In genomic region chr15:31367730-31368344, GRCh38 we compare ENCODE assay signal across 9 cellular contexts. TPM values are rescaled to one million over a fixed set of nuclear protein-coding genes. Genes with fewer than 3 reads are reported as not detected.
DNase-seq lines count a peak whose midpoint lies in the region; ATAC-seq, FAIRE-seq and TF ChIP-seq lines count a peak whose summit lies in the region.
"Had no signal": no experiment of that assay in that cellular context is flagged by ENCODE, and none has a peak within 500 bp of the region (broad histone marks: within the 10 kb centered on the region; RNA-seq: fewer than 3 reads in every experiment).

No MANE protein-coding gene starts in this region.

- peaks cover 5% of the 10 kb centered on the region for H3K9me3 Mint-ChIP-seq in central memory CD8-positive, alpha-beta T cell
- no peaks in the 10 kb centered on the region for H3K9me3 Mint-ChIP-seq in Calu3 (ENCODE audit: low read depth, unreplicated experiment)

- DNase-seq in GM19239 (ENCODE audit: insufficient read length, low spot score), result peak; percentile 77
- DNase-seq in HL-60 (ENCODE audit: low read depth in 1 of 2, low spot score in 1 of 2), result peak in 1 of 2 experiments; percentile 60
- DNase-seq in central memory CD8-positive, alpha-beta T cell (ENCODE audit: low spot score in 2 of 2), result no peak
- no peak for DNase-seq in SW 1271 (lab: John Stamatoyannopoulos, UW)
- DNase-seq in NCI-H748 treated with DMSO at 0.1 percent for 48 hours (lab: John Stamatoyannopoulos, UW), result no peak
- DNase-seq in Calu3, result no peak
- DNase-seq: NCI-H446 had no signal

- peak; percentile 96 for FAIRE-seq in GM19239 (lab: Jason Lieb, UNC)

- peaks cover 59% of the 10 kb centered on the region for H3K36me3 Mint-ChIP-seq in central memory CD8-positive, alpha-beta T cell (ENCODE audit: insufficient read depth)
- H3K36me3 Mint-ChIP-seq in Calu3 (ENCODE audit: insufficient read depth, unreplicated experiment), result no peaks in the 10 kb centered on the region

- TF ChIP-seq CTCF in HL-60 (IDR thresholded peaks at IDR 0.05; ENCODE audit: insufficient read depth, low read length) (no peak), Calu3 (IDR thresholded peaks at IDR 0.05; ENCODE audit: unreplicated experiment) (no peak)

- BruUV-seq in Calu3 (replicated peaks; lab: Mats Ljungman, UMichigan), result no TSS peak

- H3K4me1 Mint-ChIP-seq in central memory CD8-positive, alpha-beta T cell, result peaks cover 85% of the 10 kb centered on the region
- H3K4me1 Mint-ChIP-seq in Calu3 (ENCODE audit: low read depth, unreplicated experiment), result no peaks in the 10 kb centered on the region

- H3K27me3 Mint-ChIP-seq in central memory CD8-positive, alpha-beta T cell, result no peaks in the 10 kb centered on the region
- H3K27me3 Mint-ChIP-seq in Calu3 (ENCODE audit: unreplicated experiment), result no peaks in the 10 kb centered on the region

- H3K4me1 ChIP-seq in skeletal muscle tissue (ENCODE audit: control insufficient read depth in 3 of 3, insufficient read depth in 3 of 3, low read length in 3 of 3), result peaks cover 56 to 74% (median 67%) of the 10 kb centered on the region in 3 donors

- ATAC-seq in central memory CD8-positive, alpha-beta T cell (replicated peaks; ENCODE audit: extremely low read depth, poor library complexity, severe bottlenecking), result no peak
- ATAC-seq in HG03520 (IDR thresholded peaks at IDR 0.05; ENCODE audit: unreplicated experiment), result no peak

- H3K27me3 ChIP-seq in HL-60 (ENCODE audit: insufficient read depth, poor library complexity, severe bottlenecking) (no peaks in the 10 kb centered on the region), skeletal muscle tissue (ENCODE audit: control insufficient read depth in 3 of 3, insufficient read depth in 3 of 3, low read length in 3 of 3) (no peaks in the 10 kb centered on the region)

- H3K4me3 ChIP-seq in HL-60 (replicated peaks; ENCODE audit: insufficient read depth, low read length) (no peak overlapping the region), skeletal muscle tissue (ENCODE audit: low read length in 3 of 3) (peak overlapping the region; percentile 62 to 78 (median 71))

- peaks cover 5 to 6% (median 6%) of the 10 kb centered on the region in 3 donors for H3K36me3 ChIP-seq in skeletal muscle tissue (ENCODE audit: control insufficient read depth in 3 of 3, insufficient read depth in 3 of 3, low read length in 3 of 3)

- intact Hi-C loops in Calu3 (cut with micrococcal nuclease; ENCODE audit: unreplicated experiment), result no loop called here

- H3K27ac Mint-ChIP-seq in central memory CD8-positive, alpha-beta T cell (ENCODE audit: low read depth), result peak overlapping the region; percentile 93
- H3K27ac Mint-ChIP-seq in Calu3 (ENCODE audit: unreplicated experiment), result no peak overlapping the region

- peak overlapping the region; percentile 72 to 92 (median 88) for H3K9ac ChIP-seq in skeletal muscle tissue (ENCODE audit: low read depth in 1 of 3, low read length in 3 of 3)

- no peaks in the 10 kb centered on the region for H3K9me3 ChIP-seq in skeletal muscle tissue (ENCODE audit: control insufficient read depth in 3 of 3, low read length in 3 of 3)

- peak overlapping the region; percentile 81 for H3K4me3 Mint-ChIP-seq in central memory CD8-positive, alpha-beta T cell
- H3K4me3 Mint-ChIP-seq in Calu3 (ENCODE audit: low read depth, unreplicated experiment), result no peak overlapping the region

- H3K27ac ChIP-seq in HL-60 (replicated peaks) (peak overlapping the region; percentile 94), skeletal muscle tissue (ENCODE audit: low read depth, low read length) (peak overlapping the region; percentile 90)

- CTCF ChIA-PET in Calu3 (lab: Charles Lee), result no interaction called here

RNA-seq across cellular contexts. Expression of gene KLF13, which starts 41.2 kb away (rescaled TPM):
- 20.4 TPM for total RNA-seq in skeletal muscle tissue
- total RNA-seq in Calu3 (2022), result 14.1 and 22.9 TPM in 2 replicates
